Comparison of ENCODE assay signal across 1 cellular context in the genomic region with DNA sequence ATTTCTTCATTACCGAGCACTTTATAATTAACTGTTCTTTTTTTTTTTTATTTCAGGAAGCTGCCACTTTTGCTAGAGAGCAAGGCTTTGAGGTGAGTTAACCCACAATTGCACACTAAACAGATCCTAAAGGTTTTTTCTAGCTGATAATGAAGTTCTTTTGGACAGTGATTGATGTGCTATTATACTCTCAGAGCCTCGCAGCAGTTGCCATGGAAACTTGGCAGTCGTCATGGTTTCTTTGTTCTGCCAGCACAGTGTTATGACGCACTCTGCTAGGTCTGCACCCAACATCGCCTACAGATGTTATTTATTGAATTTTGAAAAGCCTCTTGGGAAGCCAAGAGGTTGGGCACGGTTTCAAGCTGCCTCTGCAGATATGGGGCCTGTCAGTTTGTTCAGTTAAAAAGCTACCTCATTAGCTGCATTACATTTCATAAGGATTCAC.
A peak's percentile ranks its signal among the peaks of the same experiment; 100 is the strongest.
TF ChIP-seq lines count a peak whose summit lies in the region.

No MANE protein-coding gene starts in this region.

TF ChIP-seq in HEK293, 187 proteins besides CTCF, POLR2A, EP300 and RAD21 (continued from another document and continues in another):
- TF ChIP-seq, protein P1, sequence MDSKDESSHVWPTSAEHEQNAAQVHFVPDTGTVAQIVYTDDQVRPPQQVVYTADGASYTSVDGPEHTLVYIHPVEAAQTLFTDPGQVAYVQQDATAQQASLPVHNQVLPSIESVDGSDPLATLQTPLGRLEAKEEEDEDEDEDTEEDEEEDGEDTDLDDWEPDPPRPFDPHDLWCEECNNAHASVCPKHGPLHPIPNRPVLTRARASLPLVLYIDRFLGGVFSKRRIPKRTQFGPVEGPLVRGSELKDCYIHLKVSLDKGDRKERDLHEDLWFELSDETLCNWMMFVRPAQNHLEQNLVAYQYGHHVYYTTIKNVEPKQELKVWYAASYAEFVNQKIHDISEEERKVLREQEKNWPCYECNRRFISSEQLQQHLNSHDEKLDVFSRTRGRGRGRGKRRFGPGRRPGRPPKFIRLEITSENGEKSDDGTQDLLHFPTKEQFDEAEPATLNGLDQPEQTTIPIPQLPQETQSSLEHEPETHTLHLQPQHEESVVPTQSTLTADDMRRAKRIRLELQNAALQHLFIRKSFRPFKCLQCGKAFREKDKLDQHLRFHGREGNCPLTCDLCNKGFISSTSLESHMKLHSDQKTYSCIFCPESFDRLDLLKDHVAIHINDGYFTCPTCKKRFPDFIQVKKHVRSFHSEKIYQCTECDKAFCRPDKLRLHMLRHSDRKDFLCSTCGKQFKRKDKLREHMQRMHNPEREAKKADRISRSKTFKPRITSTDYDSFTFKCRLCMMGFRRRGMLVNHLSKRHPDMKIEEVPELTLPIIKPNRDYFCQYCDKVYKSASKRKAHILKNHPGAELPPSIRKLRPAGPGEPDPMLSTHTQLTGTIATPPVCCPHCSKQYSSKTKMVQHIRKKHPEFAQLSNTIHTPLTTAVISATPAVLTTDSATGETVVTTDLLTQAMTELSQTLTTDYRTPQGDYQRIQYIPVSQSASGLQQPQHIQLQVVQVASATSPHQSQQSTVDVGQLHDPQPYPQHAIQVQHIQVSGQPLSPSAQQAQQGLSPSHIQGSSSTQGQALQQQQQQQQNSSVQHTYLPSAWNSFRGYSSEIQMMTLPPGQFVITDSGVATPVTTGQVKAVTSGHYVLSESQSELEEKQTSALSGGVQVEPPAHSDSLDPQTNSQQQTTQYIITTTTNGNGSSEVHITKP (tag by site-specific recombination; IDR thresholded peaks at IDR 0.05): peak; percentile 57
- TF ChIP-seq SCRT1 (tag by site-specific recombination; IDR thresholded peaks at IDR 0.05; ENCODE audit: borderline replicate concordance): no peak; the same call in 1 of the 2 replicates
- TF ChIP-seq MZF1 (tag by site-specific recombination; IDR thresholded peaks at IDR 0.05; ENCODE audit: borderline replicate concordance): no peak
- TF ChIP-seq ZNF423 (tag by site-specific recombination; IDR thresholded peaks at IDR 0.05): peak; percentile 85
- TF ChIP-seq SP2 (tag by site-specific recombination; IDR thresholded peaks at IDR 0.05): peak; percentile 28
- TF ChIP-seq BCL11A (tag by site-specific recombination; IDR thresholded peaks at IDR 0.05; ENCODE audit: low read depth): peak; percentile 37; the same call in 1 of the 2 replicates
- peak; percentile 82 for TF ChIP-seq ZNF843 (tag by site-specific recombination; IDR thresholded peaks at IDR 0.05)
- TF ChIP-seq, protein P2, sequence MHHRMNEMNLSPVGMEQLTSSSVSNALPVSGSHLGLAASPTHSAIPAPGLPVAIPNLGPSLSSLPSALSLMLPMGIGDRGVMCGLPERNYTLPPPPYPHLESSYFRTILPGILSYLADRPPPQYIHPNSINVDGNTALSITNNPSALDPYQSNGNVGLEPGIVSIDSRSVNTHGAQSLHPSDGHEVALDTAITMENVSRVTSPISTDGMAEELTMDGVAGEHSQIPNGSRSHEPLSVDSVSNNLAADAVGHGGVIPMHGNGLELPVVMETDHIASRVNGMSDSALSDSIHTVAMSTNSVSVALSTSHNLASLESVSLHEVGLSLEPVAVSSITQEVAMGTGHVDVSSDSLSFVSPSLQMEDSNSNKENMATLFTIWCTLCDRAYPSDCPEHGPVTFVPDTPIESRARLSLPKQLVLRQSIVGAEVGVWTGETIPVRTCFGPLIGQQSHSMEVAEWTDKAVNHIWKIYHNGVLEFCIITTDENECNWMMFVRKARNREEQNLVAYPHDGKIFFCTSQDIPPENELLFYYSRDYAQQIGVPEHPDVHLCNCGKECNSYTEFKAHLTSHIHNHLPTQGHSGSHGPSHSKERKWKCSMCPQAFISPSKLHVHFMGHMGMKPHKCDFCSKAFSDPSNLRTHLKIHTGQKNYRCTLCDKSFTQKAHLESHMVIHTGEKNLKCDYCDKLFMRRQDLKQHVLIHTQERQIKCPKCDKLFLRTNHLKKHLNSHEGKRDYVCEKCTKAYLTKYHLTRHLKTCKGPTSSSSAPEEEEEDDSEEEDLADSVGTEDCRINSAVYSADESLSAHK (tag by site-specific recombination; IDR thresholded peaks at IDR 0.05): peak; percentile 87
- no peak for TF ChIP-seq BCL11B (tag by site-specific recombination; IDR thresholded peaks at IDR 0.05; ENCODE audit: low read depth)
- TF ChIP-seq, protein P3, sequence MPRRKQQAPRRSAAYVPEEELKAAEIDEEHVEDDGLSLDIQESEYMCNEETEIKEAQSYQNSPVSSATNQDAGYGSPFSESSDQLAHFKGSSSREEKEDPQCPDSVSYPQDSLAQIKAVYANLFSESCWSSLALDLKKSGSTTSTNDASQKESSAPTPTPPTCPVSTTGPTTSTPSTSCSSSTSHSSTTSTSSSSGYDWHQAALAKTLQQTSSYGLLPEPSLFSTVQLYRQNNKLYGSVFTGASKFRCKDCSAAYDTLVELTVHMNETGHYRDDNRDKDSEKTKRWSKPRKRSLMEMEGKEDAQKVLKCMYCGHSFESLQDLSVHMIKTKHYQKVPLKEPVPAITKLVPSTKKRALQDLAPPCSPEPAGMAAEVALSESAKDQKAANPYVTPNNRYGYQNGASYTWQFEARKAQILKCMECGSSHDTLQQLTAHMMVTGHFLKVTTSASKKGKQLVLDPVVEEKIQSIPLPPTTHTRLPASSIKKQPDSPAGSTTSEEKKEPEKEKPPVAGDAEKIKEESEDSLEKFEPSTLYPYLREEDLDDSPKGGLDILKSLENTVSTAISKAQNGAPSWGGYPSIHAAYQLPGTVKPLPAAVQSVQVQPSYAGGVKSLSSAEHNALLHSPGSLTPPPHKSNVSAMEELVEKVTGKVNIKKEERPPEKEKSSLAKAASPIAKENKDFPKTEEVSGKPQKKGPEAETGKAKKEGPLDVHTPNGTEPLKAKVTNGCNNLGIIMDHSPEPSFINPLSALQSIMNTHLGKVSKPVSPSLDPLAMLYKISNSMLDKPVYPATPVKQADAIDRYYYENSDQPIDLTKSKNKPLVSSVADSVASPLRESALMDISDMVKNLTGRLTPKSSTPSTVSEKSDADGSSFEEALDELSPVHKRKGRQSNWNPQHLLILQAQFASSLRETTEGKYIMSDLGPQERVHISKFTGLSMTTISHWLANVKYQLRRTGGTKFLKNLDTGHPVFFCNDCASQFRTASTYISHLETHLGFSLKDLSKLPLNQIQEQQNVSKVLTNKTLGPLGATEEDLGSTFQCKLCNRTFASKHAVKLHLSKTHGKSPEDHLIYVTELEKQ (tag by site-specific recombination; IDR thresholded peaks at IDR 0.05; ENCODE audit: borderline replicate concordance): peak; percentile 93
- TF ChIP-seq, protein P4, sequence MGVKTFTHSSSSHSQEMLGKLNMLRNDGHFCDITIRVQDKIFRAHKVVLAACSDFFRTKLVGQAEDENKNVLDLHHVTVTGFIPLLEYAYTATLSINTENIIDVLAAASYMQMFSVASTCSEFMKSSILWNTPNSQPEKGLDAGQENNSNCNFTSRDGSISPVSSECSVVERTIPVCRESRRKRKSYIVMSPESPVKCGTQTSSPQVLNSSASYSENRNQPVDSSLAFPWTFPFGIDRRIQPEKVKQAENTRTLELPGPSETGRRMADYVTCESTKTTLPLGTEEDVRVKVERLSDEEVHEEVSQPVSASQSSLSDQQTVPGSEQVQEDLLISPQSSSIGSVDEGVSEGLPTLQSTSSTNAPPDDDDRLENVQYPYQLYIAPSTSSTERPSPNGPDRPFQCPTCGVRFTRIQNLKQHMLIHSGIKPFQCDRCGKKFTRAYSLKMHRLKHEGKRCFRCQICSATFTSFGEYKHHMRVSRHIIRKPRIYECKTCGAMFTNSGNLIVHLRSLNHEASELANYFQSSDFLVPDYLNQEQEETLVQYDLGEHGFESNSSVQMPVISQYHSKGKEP (tag by site-specific recombination; IDR thresholded peaks at IDR 0.05): peak; percentile 96
- TF ChIP-seq EGR2 (tag by site-specific recombination; IDR thresholded peaks at IDR 0.05; ENCODE audit: low read depth): peak; percentile 22; the same call in 1 of the 2 replicates
- peak; percentile 66; the same call in 1 of the 2 replicates for TF ChIP-seq ZNF184 (tag by site-specific recombination; IDR thresholded peaks at IDR 0.05)
- peak; percentile 74 for TF ChIP-seq IKZF3 (tag by site-specific recombination; IDR thresholded peaks at IDR 0.05)
- peak; percentile 71 for TF ChIP-seq KLF10 (tag by site-specific recombination; IDR thresholded peaks at IDR 0.05)
- TF ChIP-seq ZNF561 (tag by site-specific recombination; IDR thresholded peaks at IDR 0.05; ENCODE audit: borderline replicate concordance): peak; percentile 85
- TF ChIP-seq, protein P5, sequence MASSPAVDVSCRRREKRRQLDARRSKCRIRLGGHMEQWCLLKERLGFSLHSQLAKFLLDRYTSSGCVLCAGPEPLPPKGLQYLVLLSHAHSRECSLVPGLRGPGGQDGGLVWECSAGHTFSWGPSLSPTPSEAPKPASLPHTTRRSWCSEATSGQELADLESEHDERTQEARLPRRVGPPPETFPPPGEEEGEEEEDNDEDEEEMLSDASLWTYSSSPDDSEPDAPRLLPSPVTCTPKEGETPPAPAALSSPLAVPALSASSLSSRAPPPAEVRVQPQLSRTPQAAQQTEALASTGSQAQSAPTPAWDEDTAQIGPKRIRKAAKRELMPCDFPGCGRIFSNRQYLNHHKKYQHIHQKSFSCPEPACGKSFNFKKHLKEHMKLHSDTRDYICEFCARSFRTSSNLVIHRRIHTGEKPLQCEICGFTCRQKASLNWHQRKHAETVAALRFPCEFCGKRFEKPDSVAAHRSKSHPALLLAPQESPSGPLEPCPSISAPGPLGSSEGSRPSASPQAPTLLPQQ (tag by site-specific recombination; IDR thresholded peaks at IDR 0.05): 0 out of 2 replicates have a peak, but pooled peaks have one; percentile 31
- TF ChIP-seq ZNF341 (tag by site-specific recombination; IDR thresholded peaks at IDR 0.05; ENCODE audit: low read depth): no peak
- TF ChIP-seq ZNF596 (tag by site-specific recombination; IDR thresholded peaks at IDR 0.05): peak; percentile 61; the same call in 1 of the 2 replicates
- TF ChIP-seq, protein P6, sequence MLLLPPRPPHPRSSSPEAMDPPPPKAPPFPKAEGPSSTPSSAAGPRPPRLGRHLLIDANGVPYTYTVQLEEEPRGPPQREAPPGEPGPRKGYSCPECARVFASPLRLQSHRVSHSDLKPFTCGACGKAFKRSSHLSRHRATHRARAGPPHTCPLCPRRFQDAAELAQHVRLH (tag by site-specific recombination; IDR thresholded peaks at IDR 0.05): 0 out of 2 replicates have a peak, but pooled peaks have one; percentile 51
- peak; percentile 98 for TF ChIP-seq ZBTB21 (tag by site-specific recombination; IDR thresholded peaks at IDR 0.05)
- TF ChIP-seq, protein P7, sequence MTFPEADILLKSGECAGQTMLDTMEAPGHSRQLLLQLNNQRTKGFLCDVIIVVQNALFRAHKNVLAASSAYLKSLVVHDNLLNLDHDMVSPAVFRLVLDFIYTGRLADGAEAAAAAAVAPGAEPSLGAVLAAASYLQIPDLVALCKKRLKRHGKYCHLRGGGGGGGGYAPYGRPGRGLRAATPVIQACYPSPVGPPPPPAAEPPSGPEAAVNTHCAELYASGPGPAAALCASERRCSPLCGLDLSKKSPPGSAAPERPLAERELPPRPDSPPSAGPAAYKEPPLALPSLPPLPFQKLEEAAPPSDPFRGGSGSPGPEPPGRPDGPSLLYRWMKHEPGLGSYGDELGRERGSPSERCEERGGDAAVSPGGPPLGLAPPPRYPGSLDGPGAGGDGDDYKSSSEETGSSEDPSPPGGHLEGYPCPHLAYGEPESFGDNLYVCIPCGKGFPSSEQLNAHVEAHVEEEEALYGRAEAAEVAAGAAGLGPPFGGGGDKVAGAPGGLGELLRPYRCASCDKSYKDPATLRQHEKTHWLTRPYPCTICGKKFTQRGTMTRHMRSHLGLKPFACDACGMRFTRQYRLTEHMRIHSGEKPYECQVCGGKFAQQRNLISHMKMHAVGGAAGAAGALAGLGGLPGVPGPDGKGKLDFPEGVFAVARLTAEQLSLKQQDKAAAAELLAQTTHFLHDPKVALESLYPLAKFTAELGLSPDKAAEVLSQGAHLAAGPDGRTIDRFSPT (tag by site-specific recombination; IDR thresholded peaks at IDR 0.05): no peak
- TF ChIP-seq, protein P8, sequence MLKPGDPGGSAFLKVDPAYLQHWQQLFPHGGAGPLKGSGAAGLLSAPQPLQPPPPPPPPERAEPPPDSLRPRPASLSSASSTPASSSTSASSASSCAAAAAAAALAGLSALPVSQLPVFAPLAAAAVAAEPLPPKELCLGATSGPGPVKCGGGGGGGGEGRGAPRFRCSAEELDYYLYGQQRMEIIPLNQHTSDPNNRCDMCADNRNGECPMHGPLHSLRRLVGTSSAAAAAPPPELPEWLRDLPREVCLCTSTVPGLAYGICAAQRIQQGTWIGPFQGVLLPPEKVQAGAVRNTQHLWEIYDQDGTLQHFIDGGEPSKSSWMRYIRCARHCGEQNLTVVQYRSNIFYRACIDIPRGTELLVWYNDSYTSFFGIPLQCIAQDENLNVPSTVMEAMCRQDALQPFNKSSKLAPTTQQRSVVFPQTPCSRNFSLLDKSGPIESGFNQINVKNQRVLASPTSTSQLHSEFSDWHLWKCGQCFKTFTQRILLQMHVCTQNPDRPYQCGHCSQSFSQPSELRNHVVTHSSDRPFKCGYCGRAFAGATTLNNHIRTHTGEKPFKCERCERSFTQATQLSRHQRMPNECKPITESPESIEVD (tag by site-specific recombination; IDR thresholded peaks at IDR 0.05): peak; percentile 98
- no peak for TF ChIP-seq ZBTB1 (tag by site-specific recombination; IDR thresholded peaks at IDR 0.05)
- peak; percentile 91 for TF ChIP-seq ZEB2 (tag by site-specific recombination; IDR thresholded peaks at IDR 0.05)
- TF ChIP-seq ZNF10 (tag by site-specific recombination; IDR thresholded peaks at IDR 0.05): peak; percentile 55; the same call in 1 of the 2 replicates
- TF ChIP-seq ZNF23 (tag by site-specific recombination; IDR thresholded peaks at IDR 0.05; ENCODE audit: borderline replicate concordance): no peak
- TF ChIP-seq MYNN (tag by site-specific recombination; IDR thresholded peaks at IDR 0.05; ENCODE audit: borderline replicate concordance): peak; percentile 99
- TF ChIP-seq ZNF335 (tag by site-specific recombination; conservative IDR thresholded peaks at IDR 0.05): peak; percentile 39; the same call in 1 of the 2 replicates
- TF ChIP-seq ZFHX2 (tag by site-specific recombination; conservative IDR thresholded peaks at IDR 0.05): peak; percentile 56
- TF ChIP-seq ZNF530 (tag by site-specific recombination; IDR thresholded peaks at IDR 0.05; ENCODE audit: low read depth): no peak
- peak; percentile 94 for TF ChIP-seq SP7 (tag by site-specific recombination; IDR thresholded peaks at IDR 0.05)
- peak; percentile 86 for TF ChIP-seq FEZF1 (tag by site-specific recombination; IDR thresholded peaks at IDR 0.05)
- no peak for TF ChIP-seq ZNF830 (tag by site-specific recombination; IDR thresholded peaks at IDR 0.05; ENCODE audit: low read depth)
- TF ChIP-seq ZNF664 (tag by site-specific recombination; IDR thresholded peaks at IDR 0.05): 0 out of 2 replicates have a peak, but pooled peaks have one; percentile 24
- TF ChIP-seq ZXDB (tag by site-specific recombination; IDR thresholded peaks at IDR 0.05): peak; percentile 82
- TF ChIP-seq ZNF391 (tag by site-specific recombination; IDR thresholded peaks at IDR 0.05; ENCODE audit: borderline replicate concordance, low read depth): 0 out of 2 replicates have a peak, but pooled peaks have one; percentile 17
- TF ChIP-seq, protein P9, sequence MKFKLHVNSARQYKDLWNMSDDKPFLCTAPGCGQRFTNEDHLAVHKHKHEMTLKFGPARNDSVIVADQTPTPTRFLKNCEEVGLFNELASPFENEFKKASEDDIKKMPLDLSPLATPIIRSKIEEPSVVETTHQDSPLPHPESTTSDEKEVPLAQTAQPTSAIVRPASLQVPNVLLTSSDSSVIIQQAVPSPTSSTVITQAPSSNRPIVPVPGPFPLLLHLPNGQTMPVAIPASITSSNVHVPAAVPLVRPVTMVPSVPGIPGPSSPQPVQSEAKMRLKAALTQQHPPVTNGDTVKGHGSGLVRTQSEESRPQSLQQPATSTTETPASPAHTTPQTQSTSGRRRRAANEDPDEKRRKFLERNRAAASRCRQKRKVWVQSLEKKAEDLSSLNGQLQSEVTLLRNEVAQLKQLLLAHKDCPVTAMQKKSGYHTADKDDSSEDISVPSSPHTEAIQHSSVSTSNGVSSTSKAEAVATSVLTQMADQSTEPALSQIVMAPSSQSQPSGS (tag by site-specific recombination; IDR thresholded peaks at IDR 0.05; ENCODE audit: low read depth): peak; percentile 84
- peak; percentile 56; the same call in 1 of the 2 replicates for TF ChIP-seq ZNF558 (tag by site-specific recombination; IDR thresholded peaks at IDR 0.05)
